ENCODE assay signal across 8 cellular contexts in genomic region chr1:172662464-172663109, GRCh38. TPM values are rescaled to one million over a fixed set of nuclear protein-coding genes. Genes with fewer than 3 reads are reported as not detected.
DNase-seq lines count a peak whose midpoint lies in the region; ATAC-seq and TF ChIP-seq lines count a peak whose summit lies in the region.
"Had no signal": no experiment of that assay in that cellular context is flagged by ENCODE, and none has a peak within 500 bp of the region (broad histone marks: within the 10 kb centered on the region; RNA-seq: fewer than 3 reads in every experiment).

No MANE protein-coding gene starts in this region.

- ATAC-seq in GM19035 (IDR thresholded peaks at IDR 0.05; ENCODE audit: unreplicated experiment) (peak; percentile 76), HG03280 (IDR thresholded peaks at IDR 0.05; ENCODE audit: unreplicated experiment) (peak; percentile 82), GM19328 (IDR thresholded peaks at IDR 0.05; ENCODE audit: unreplicated experiment) (no peak)

- no peaks in the 10 kb centered on the region for H3K9me3 ChIP-seq in adrenal gland (replicated peaks in 1 of 3)

- H3K4me3 ChIP-seq in adrenal gland, result no peak overlapping the region

- no peak for TF ChIP-seq CTCF in adrenal gland (IDR thresholded peaks at IDR 0.05)

- intact Hi-C loops in adrenal gland (cut with DNase I), result no loop called here

- no peaks in the 10 kb centered on the region for H3K27me3 ChIP-seq in adrenal gland

- no peaks in the 10 kb centered on the region for H3K4me1 ChIP-seq in adrenal gland (replicated peaks in 1 of 2)

- peak; percentile 28 to 95 (median 82) for DNase-seq in T-helper 2 cell
- peak in 6 of 7 donors; percentile 21 to 62 (median 30) for DNase-seq in adrenal gland
- DNase-seq in lung microvascular endothelial cell (ENCODE audit: low read depth in 2 of 2), result peak; percentile 58 to 94
- peak; percentile 89 for DNase-seq in stimulated activated naive CD4-positive, alpha-beta T cell treated with Interleukin-2 at 50 U/mL for 16 hours (lab: John Stamatoyannopoulos, UW)

- TF ChIP-seq POLR2A in adrenal gland (IDR thresholded peaks at IDR 0.05), result no peak

- H3K36me3 ChIP-seq in adrenal gland (replicated peaks in 1 of 2), result no peaks in the 10 kb centered on the region

- H3K27ac ChIP-seq in adrenal gland, result no peak overlapping the region

- WGBS in adrenal gland, 4 donors, result 50 to 57% (median 53%) methylated on average over 13 to 14 of the region's 14 CpGs

RNA-seq across cellular contexts. Expression of gene FASLG, which starts 3.7 kb away (rescaled TPM):
- total RNA-seq in adrenal gland (under 1 TPM in 3 of 8 donors, not detected in 5; 0.23 to 0.45 (median 0.25) TPM), lung microvascular endothelial cell (not detected in 2 replicates)
- polyA plus RNA-seq in adrenal gland, result under 1 TPM; 0.13 to 0.32 (median 0.15) TPM
- total RNA-seq: glomerular endothelial cell had no signal

Comparison
In these comparisons a context has a peak if more than half of its experiments do, and no peak if none do; other contexts are left out.
1. DNase-seq: peak in every context shown above with its lines; median percentile 89 in stimulated activated naive CD4-positive, alpha-beta T cell treated with Interleukin-2 at 50 U/mL for 16 hours; 82 in T-helper 2 cell; 76 in lung microvascular endothelial cell; 30 in adrenal gland.